10 cellular contexts compared by ENCODE assay signal in genomic region chrX:45743081-45743533, GRCh38.
DNase-seq lines count a peak whose midpoint lies in the region; ATAC-seq and TF ChIP-seq lines count a peak whose summit lies in the region.
"Had no signal": no experiment of that assay in that cellular context is flagged by ENCODE, and none has a peak within 500 bp of the region (broad histone marks: within the 10 kb centered on the region; RNA-seq: fewer than 3 reads in every experiment).

No MANE protein-coding gene starts in this region.

- peaks cover 9% of the 10 kb centered on the region for H3K9me3 Mint-ChIP-seq in chondrocyte (ENCODE audit: low read depth)

- H3K36me3 ChIP-seq in adrenal gland (replicated peaks in 1 of 2): no peaks in the 10 kb centered on the region
- H3K36me3 ChIP-seq: vagina had no signal

- TF ChIP-seq POLR2A in adrenal gland (IDR thresholded peaks at IDR 0.05): no peak

- H3K36me3 Mint-ChIP-seq in chondrocyte (ENCODE audit: low read depth): peaks cover 8% of the 10 kb centered on the region

- no peaks in the 10 kb centered on the region for H3K9me3 ChIP-seq in adrenal gland (replicated peaks in 1 of 3)
- H3K9me3 ChIP-seq: vagina had no signal

- no peak overlapping the region for H3K4me3 Mint-ChIP-seq in chondrocyte (ENCODE audit: unreplicated experiment)

- H3K4me1 Mint-ChIP-seq in chondrocyte (ENCODE audit: low read depth): peaks cover 10% of the 10 kb centered on the region

- H3K4me3 ChIP-seq in adrenal gland: no peak overlapping the region
- H3K4me3 ChIP-seq: vagina had no signal

- intact Hi-C loops in adrenal gland (cut with DNase I): no loop called here

- H3K27ac Mint-ChIP-seq in chondrocyte (ENCODE audit: unreplicated experiment): no peak overlapping the region

- H3K27me3 Mint-ChIP-seq in chondrocyte (ENCODE audit: low read depth): no peaks in the 10 kb centered on the region

- 69 to 100% (median 87%) methylated on average over 2 to 5 of the region's 5 CpGs for WGBS in adrenal gland, 4 donors

- peaks cover 15% of the 10 kb centered on the region for H3K27me3 ChIP-seq in adrenal gland
- H3K27me3 ChIP-seq: vagina had no signal

- peak; percentile 27 for TF ChIP-seq CTCF in chondrocyte (IDR thresholded peaks at IDR 0.05)
- no peak for TF ChIP-seq CTCF in adrenal gland (IDR thresholded peaks at IDR 0.05)

- H3K4me1 ChIP-seq in adrenal gland (replicated peaks in 1 of 2): no peaks in the 10 kb centered on the region
- H3K4me1 ChIP-seq: vagina had no signal

- H3K27ac ChIP-seq in adrenal gland: no peak overlapping the region
- H3K27ac ChIP-seq: vagina had no signal

- peak; percentile 10 for DNase-seq in activated naive CD4-positive, alpha-beta T cell treated with anti-CD3 and anti-CD28 coated beads, Interleukin-2, amount 50 U/mL, for 16 hours
- no peak for DNase-seq in activated naive CD4-positive, alpha-beta T cell (lab: John Stamatoyannopoulos, UW)
- DNase-seq in MV-4-11 (lab: John Stamatoyannopoulos, UW) (peak; percentile 39), chondrocyte (ENCODE audit: low spot score) (no peak), adrenal gland (no peak), NCI-H526 (lab: John Stamatoyannopoulos, UW) (no peak)
- DNase-seq in stimulated activated naive CD8-positive, alpha-beta T cell treated with anti-CD3 and anti-CD28 coated beads, Interleukin-15, Interleukin-2, amounts not matched to agents 100 U/mL and 50 U/mL, for 24 hours: no peak

- peak; percentile 90 for ATAC-seq in stimulated activated naive CD8-positive, alpha-beta T cell treated with anti-CD3 and anti-CD28 coated beads, Interleukin-15, Interleukin-2, amounts not matched to agents 100 U/mL and 50 U/mL, for 24 hours
- ATAC-seq in GM18498 (IDR thresholded peaks at IDR 0.05; ENCODE audit: unreplicated experiment): no peak
- ATAC-seq: sciatic nerve had no signal

Comparison
In these comparisons a context has a peak if more than half of its experiments do, and no peak if none do; other contexts are left out.
1. DNase-seq: peak in activated naive CD4-positive, alpha-beta T cell treated with anti-CD3 and anti-CD28 coated beads, Interleukin-2, amount 50 U/mL, for 16 hours (single experiment) and MV-4-11 (single experiment); none in activated naive CD4-positive, alpha-beta T cell (0 of 4), chondrocyte (single experiment), stimulated activated naive CD8-positive, alpha-beta T cell treated with anti-CD3 and anti-CD28 coated beads, Interleukin-15, Interleukin-2, amounts not matched to agents 100 U/mL and 50 U/mL, for 24 hours (single experiment), adrenal gland (0 of 7) and NCI-H526 (0 of 2).